In genomic region chr20:8385247-8385646, GRCh38 we compare ENCODE assay signal across 11 cellular contexts.
DNase-seq lines count a peak whose midpoint lies in the region; ATAC-seq and TF ChIP-seq lines count a peak whose summit lies in the region.
"Had no signal": no experiment of that assay in that cellular context is flagged by ENCODE, and none has a peak within 500 bp of the region (broad histone marks: within the 10 kb centered on the region; RNA-seq: fewer than 3 reads in every experiment).

No MANE protein-coding gene starts in this region.

- peak overlapping the region in 1 of 2 experiments; percentile 28; a peak in 1 of 4 replicates for H3K4me3 ChIP-seq in DND-41 (ENCODE audit: low read depth in 1 of 2, low read length in 2 of 2)
- no peak overlapping the region for H3K4me3 ChIP-seq in cardiac fibroblast (replicated peaks in 1 of 2; ENCODE audit: low read depth in 2 of 2, low read length in 2 of 2)
- H3K4me3 ChIP-seq in mesenchymal stem cell (ENCODE audit: insufficient read depth in 1 of 2, low read depth in 1 of 2, low read length in 2 of 2) = no peak overlapping the region
- H3K4me3 ChIP-seq: suprapubic skin had no signal

- H2AK5ac ChIP-seq in mesenchymal stem cell (ENCODE audit: low read length, severe bottlenecking) = no peak overlapping the region

- H4K20me1 ChIP-seq in DND-41 (ENCODE audit: insufficient read depth, low read length) = peaks cover 4% of the 10 kb centered on the region; the same call in 1 of the 2 replicates

- H2BK12ac ChIP-seq in mesenchymal stem cell (ENCODE audit: low read length in 2 of 2) = no peak overlapping the region

- no peak overlapping the region for H4K8ac ChIP-seq in mesenchymal stem cell (ENCODE audit: low read length)

- H3K4me1 ChIP-seq in DND-41 (ENCODE audit: insufficient read depth, low read length) = peaks cover 37% of the 10 kb centered on the region
- H3K4me1 ChIP-seq in mesenchymal stem cell (ENCODE audit: control insufficient read depth, insufficient read depth, low read depth, low read length) = peaks cover 10% of the 10 kb centered on the region

- H2AFZ ChIP-seq in DND-41 (ENCODE audit: low read depth, low read length) (peak overlapping the region; percentile 40; the same call in 1 of the 2 replicates), mesenchymal stem cell (ENCODE audit: low read depth, low read length) (no peak overlapping the region)

- WGBS in mesenchymal stem cell = 56% methylated on average over 3 of the region's 3 CpGs

- H3K27me3 ChIP-seq in DND-41 (ENCODE audit: insufficient read depth, low read length, poor library complexity) (no peaks in the 10 kb centered on the region), mesenchymal stem cell (ENCODE audit: control insufficient read depth in 1 of 2, insufficient read depth in 1 of 2, low read length in 2 of 2) (no peaks in the 10 kb centered on the region)
- H3K27me3 ChIP-seq: suprapubic skin had no signal

- H3K36me3 ChIP-seq in DND-41 (ENCODE audit: insufficient read depth, low read length) = no peaks in the 10 kb centered on the region
- peaks cover 0 to 4% of the 10 kb centered on the region in 2 experiments for H3K36me3 ChIP-seq in mesenchymal stem cell (ENCODE audit: control insufficient read depth in 1 of 2, insufficient read depth in 2 of 2, low read depth in 1 of 2, low read length in 2 of 2)
- H3K36me3 ChIP-seq: suprapubic skin had no signal

- DNase-seq in DND-41 (peak; percentile 94), MV-4-11 (lab: John Stamatoyannopoulos, UW) (peak; percentile 32), cardiac fibroblast (ENCODE audit: low read depth in 2 of 2) (peak; percentile 52 to 82), mesenchymal stem cell (peak; percentile 78), omental fat pad (ENCODE audit: low spot score) (no peak)
- DNase-seq: activated T-cell treated with anti-CD3 and anti-CD28 coated beads, Interleukin-2, amount 50 U/mL, for 4 hours; central memory CD4-positive, alpha-beta T cell had no signal

- H3K9me3 ChIP-seq in DND-41 (ENCODE audit: insufficient read depth, low read length, severe bottlenecking) = no peaks in the 10 kb centered on the region
- H3K9me3 ChIP-seq in mesenchymal stem cell (ENCODE audit: control insufficient read depth, low read length) = peaks cover 3% of the 10 kb centered on the region
- H3K9me3 ChIP-seq: suprapubic skin had no signal

- TF ChIP-seq CTCF in DND-41 (IDR thresholded peaks at IDR 0.05; ENCODE audit: borderline replicate concordance, extremely low read depth, low read length, poor library complexity, severe bottlenecking) = no peak
- TF ChIP-seq CTCF in cardiac fibroblast (IDR thresholded peaks at IDR 0.05; ENCODE audit: low read depth, low read length) = no peak
- no peak for TF ChIP-seq CTCF in omental fat pad (IDR thresholded peaks at IDR 0.05)

- H3K4ac ChIP-seq in mesenchymal stem cell (ENCODE audit: low read depth in 1 of 2, low read length in 2 of 2) = no peak overlapping the region

- no peak overlapping the region for H2BK120ac ChIP-seq in mesenchymal stem cell (ENCODE audit: low read depth, low read length)

- H3K79me2 ChIP-seq in DND-41 (ENCODE audit: insufficient read depth, low read length) = peaks cover 69% of the 10 kb centered on the region

- H3K79me1 ChIP-seq in mesenchymal stem cell (replicated peaks; ENCODE audit: low read length, poor library complexity, severe bottlenecking) = no peaks in the 10 kb centered on the region

- no peak overlapping the region for H2BK5ac ChIP-seq in mesenchymal stem cell (ENCODE audit: low read depth, low read length, poor library complexity, severe bottlenecking)

- peak overlapping the region; percentile 88 for H3K27ac ChIP-seq in DND-41 (ENCODE audit: low read length)
- no peak overlapping the region for H3K27ac ChIP-seq in mesenchymal stem cell (ENCODE audit: low read length, poor library complexity, severe bottlenecking)
- H3K27ac ChIP-seq: suprapubic skin had no signal

- H2BK15ac ChIP-seq in mesenchymal stem cell (ENCODE audit: low read depth, poor library complexity, severe bottlenecking) = no peak overlapping the region

- peak overlapping the region in 1 of 2 experiments; percentile 40 for H3K18ac ChIP-seq in mesenchymal stem cell (ENCODE audit: low read depth in 1 of 2, low read length in 2 of 2)

- ATAC-seq in DND-41 (ENCODE audit: insufficient read depth, low read depth) = peak; percentile 97
- ATAC-seq in HG03571 (IDR thresholded peaks at IDR 0.05; ENCODE audit: unreplicated experiment) = no peak
- no peak for ATAC-seq in GM18867 (IDR thresholded peaks at IDR 0.05; ENCODE audit: unreplicated experiment)
- no peak for ATAC-seq in HG03159 (IDR thresholded peaks at IDR 0.05; ENCODE audit: unreplicated experiment)
- ATAC-seq in omental fat pad (ENCODE audit: low FRiP score) = no peak
- ATAC-seq: activated T-cell treated with anti-CD3 and anti-CD28 coated beads, Interleukin-2, amount 50 U/mL, for 4 hours had no signal

- H3K9ac ChIP-seq in DND-41 (ENCODE audit: low read depth, low read length) (peak overlapping the region; percentile 39), mesenchymal stem cell (ENCODE audit: low read length) (no peak overlapping the region)

- no peak overlapping the region for H4K91ac ChIP-seq in mesenchymal stem cell (ENCODE audit: low read length)

- H3K23ac ChIP-seq in mesenchymal stem cell (ENCODE audit: low read length in 2 of 2) = no peak overlapping the region

- H3K4me2 ChIP-seq in DND-41 (ENCODE audit: insufficient read depth, low read length) (peak overlapping the region; percentile 53), mesenchymal stem cell (ENCODE audit: low read length, poor library complexity, severe bottlenecking) (no peak overlapping the region)

- H3K14ac ChIP-seq in mesenchymal stem cell (ENCODE audit: low read length in 2 of 2) = no peak overlapping the region
